In the genomic region with DNA sequence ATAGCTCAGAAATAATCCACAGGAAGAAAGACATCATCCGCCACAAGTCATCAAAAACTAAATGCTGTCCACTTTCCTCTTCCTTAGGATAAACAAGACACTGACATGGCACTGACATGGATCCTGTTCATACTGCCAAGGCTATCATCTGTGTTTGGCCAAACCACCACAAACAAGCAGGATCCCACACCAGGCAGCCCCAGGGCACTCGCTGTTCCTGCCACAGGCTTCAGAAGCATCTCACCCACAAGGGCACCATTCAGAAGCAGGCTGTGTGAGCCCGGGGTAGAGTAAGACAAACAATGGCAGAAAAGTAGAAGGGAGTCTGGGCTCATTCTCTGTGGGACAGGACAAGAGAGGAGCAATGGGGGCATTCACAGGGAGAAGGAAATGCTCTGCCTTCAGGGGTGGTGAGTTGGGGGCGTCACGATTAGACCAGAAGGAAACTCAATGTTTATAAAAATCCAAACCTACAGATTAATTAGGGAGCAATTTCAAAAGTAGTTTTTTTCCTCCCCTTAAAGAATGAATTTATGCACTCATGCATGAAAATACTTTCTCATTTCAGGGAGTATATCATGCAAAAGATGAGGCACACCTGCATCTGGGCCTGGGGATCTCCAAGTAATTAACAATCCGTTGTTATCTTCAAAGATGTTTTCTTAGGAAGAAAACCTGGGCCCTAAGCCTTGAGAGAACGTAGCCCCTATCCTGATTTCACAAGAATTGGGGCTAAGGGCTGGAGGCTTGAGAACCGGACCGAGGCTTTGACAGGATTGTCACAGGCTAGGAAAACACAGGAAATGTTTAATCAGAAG, we compare ENCODE assay signal across 13 cellular contexts. TPM values are rescaled to one million over a fixed set of nuclear protein-coding genes. Genes with fewer than 3 reads are reported as not detected.
DNase-seq lines count a peak whose midpoint lies in the region; ATAC-seq lines count a peak whose summit lies in the region.
"Had no signal": no experiment of that assay in that cellular context is flagged by ENCODE, and none has a peak within 500 bp of the region (broad histone marks: within the 10 kb centered on the region; RNA-seq: fewer than 3 reads in every experiment).

No MANE protein-coding gene starts in this region.

- peak overlapping the region; percentile 1 for H3K27ac Mint-ChIP-seq in stimulated activated memory B cell treated with anti-CD40 and anti-IgM and Interleukin-4, amounts not matched to agents 10 μg/mL and 1 μg/mL and 100 μg/mL, for 72 hours
- H3K27ac Mint-ChIP-seq: activated naive CD8-positive, alpha-beta T cell treated with anti-CD3 and anti-CD28 coated beads, Interleukin-2, amount 50 U/mL, for 24 hours had no signal

- H3K4me3 ChIP-seq in MG63: no peak overlapping the region
- H3K4me3 ChIP-seq: right atrium auricular region, SK-N-MC had no signal

- no peaks in the 10 kb centered on the region for H3K36me3 Mint-ChIP-seq in stimulated activated memory B cell treated with anti-CD40 and anti-IgM and Interleukin-4, amounts not matched to agents 10 μg/mL and 1 μg/mL and 100 μg/mL, for 72 hours

- peaks cover 35% of the 10 kb centered on the region for H3K4me1 Mint-ChIP-seq in stimulated activated memory B cell treated with anti-CD40 and anti-IgM and Interleukin-4, amounts not matched to agents 10 μg/mL and 1 μg/mL and 100 μg/mL, for 72 hours

- DNase-seq in SK-MEL-5 (ENCODE audit: low read depth, low spot score): peak; percentile 78
- no peak for DNase-seq in MG63
- DNase-seq in KBM-7: no peak
- DNase-seq in stimulated activated naive CD4-positive, alpha-beta T cell (lab: John Stamatoyannopoulos, UW): no peak
- DNase-seq: activated naive CD8-positive, alpha-beta T cell treated with anti-CD3 and anti-CD28 coated beads, Interleukin-2, amount 50 U/mL, for 24 hours; HCEC 1CT; NCI-H1694 had no signal

- in situ Hi-C loops in SK-MEL-5 (cut with HindIII; ENCODE audit: low pct_unique_long_range_greater_than_20kb, low sequenced_read_pairs): no loop called here
- in situ Hi-C loops in KBM-7 (cut with MboI; ENCODE audit: low pct_unique_long_range_greater_than_20kb, low sequenced_read_pairs): no loop called here

- no peaks in the 10 kb centered on the region for H3K27me3 ChIP-seq in layer of hippocampus (ENCODE audit: control insufficient read depth, insufficient read depth, low read length)
- no peaks in the 10 kb centered on the region for H3K27me3 ChIP-seq in MG63
- H3K27me3 ChIP-seq: right atrium auricular region had no signal

- H3K9me3 Mint-ChIP-seq in stimulated activated memory B cell treated with anti-CD40 and anti-IgM and Interleukin-4, amounts not matched to agents 10 μg/mL and 1 μg/mL and 100 μg/mL, for 72 hours: no peaks in the 10 kb centered on the region
- H3K9me3 Mint-ChIP-seq: activated naive CD8-positive, alpha-beta T cell treated with anti-CD3 and anti-CD28 coated beads, Interleukin-2, amount 50 U/mL, for 24 hours had no signal

- ATAC-seq in stimulated activated memory B cell treated with anti-CD40 and anti-IgM and Interleukin-4, amounts not matched to agents 10 μg/mL and 1 μg/mL and 100 μg/mL, for 72 hours: no peak
- ATAC-seq in HG03045 (IDR thresholded peaks at IDR 0.05; ENCODE audit: unreplicated experiment): no peak
- ATAC-seq: activated naive CD8-positive, alpha-beta T cell treated with anti-CD3 and anti-CD28 coated beads, Interleukin-2, amount 50 U/mL, for 24 hours had no signal

- H3K36me3 ChIP-seq in KOPT-K1 (ENCODE audit: insufficient read depth, low read length) (no peaks in the 10 kb centered on the region), MG63 (no peaks in the 10 kb centered on the region)
- H3K36me3 ChIP-seq: right atrium auricular region had no signal

- peaks cover 4% of the 10 kb centered on the region for H3K27me3 Mint-ChIP-seq in stimulated activated memory B cell treated with anti-CD40 and anti-IgM and Interleukin-4, amounts not matched to agents 10 μg/mL and 1 μg/mL and 100 μg/mL, for 72 hours
- H3K27me3 Mint-ChIP-seq: activated naive CD8-positive, alpha-beta T cell treated with anti-CD3 and anti-CD28 coated beads, Interleukin-2, amount 50 U/mL, for 24 hours had no signal

- H3K27ac ChIP-seq in KOPT-K1 (ENCODE audit: low read depth, low read length, poor library complexity, severe bottlenecking) (peak overlapping the region; percentile 51), layer of hippocampus (ENCODE audit: low read depth, low read length) (peak overlapping the region; percentile 75)
- H3K27ac ChIP-seq: right atrium auricular region, SK-N-MC had no signal

- no peak overlapping the region for H3K4me3 Mint-ChIP-seq in stimulated activated memory B cell treated with anti-CD40 and anti-IgM and Interleukin-4, amounts not matched to agents 10 μg/mL and 1 μg/mL and 100 μg/mL, for 72 hours
- H3K4me3 Mint-ChIP-seq: activated naive CD8-positive, alpha-beta T cell treated with anti-CD3 and anti-CD28 coated beads, Interleukin-2, amount 50 U/mL, for 24 hours had no signal

- no peaks in the 10 kb centered on the region for H3K9me3 ChIP-seq in KOPT-K1 (ENCODE audit: insufficient read depth, low read length, poor library complexity, severe bottlenecking)
- H3K9me3 ChIP-seq in MG63: no peaks in the 10 kb centered on the region
- H3K9me3 ChIP-seq: right atrium auricular region had no signal

RNA-seq across cellular contexts. Expression of a gene that starts 43.3 kb away (rescaled TPM):
- total RNA-seq in SK-MEL-5 (2014; rRNA removed; shearing (Covaris generic)): 204 and 270 TPM in 2 replicates
- 1,214 and 1,421 TPM in 2 replicates for polyA plus RNA-seq in SK-MEL-5 (2015; cell fraction: cytosol; rRNA removed)
- 558 and 602 TPM in 2 replicates for polyA plus RNA-seq in SK-MEL-5 (2015; cell fraction: nucleus; rRNA removed)
- 88.6 and 124 TPM in 2 replicates for total RNA-seq in MG63 (2014; rRNA removed; shearing (Covaris generic); ENCODE audit: low replicate concordance)
